In the genomic region with DNA sequence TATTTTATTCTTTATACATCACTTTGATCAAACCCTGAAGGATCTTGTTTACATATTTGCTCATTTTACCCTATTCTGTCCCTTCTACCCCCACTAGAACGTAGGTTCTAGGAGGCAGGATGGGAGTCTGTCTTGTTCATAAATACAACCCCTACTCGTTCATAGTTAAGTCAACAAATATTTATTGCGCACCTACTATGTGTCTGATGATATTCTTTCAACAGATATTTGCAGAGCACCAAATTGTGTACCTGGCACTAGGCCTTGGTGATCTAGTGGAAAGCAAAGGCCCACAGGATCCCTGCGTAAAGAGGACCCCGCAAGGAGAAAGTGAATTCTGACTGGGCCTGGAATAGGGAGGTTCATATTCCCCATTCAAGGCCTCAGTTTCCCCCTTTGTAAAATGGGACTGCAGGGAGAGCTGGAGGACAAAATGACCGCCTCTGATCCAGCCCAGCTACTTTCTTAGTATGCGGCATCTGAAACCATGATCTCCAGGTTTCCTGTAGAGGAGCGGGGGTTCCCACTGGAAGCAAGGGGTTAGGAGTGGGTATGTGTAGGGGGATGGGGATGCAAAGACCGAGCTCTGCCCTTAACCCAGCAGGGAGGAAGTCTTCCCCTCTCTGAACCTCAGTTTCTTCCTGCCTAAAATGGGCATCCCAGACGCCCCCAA, we compare ENCODE assay signal across 8 cellular contexts. TPM values are rescaled to one million over a fixed set of nuclear protein-coding genes. Genes with fewer than 3 reads are reported as not detected.
DNase-seq lines count a peak whose midpoint lies in the region; ATAC-seq, FAIRE-seq and TF ChIP-seq lines count a peak whose summit lies in the region.

No MANE protein-coding gene starts in this region.

- in situ Hi-C loops in transverse colon (cut with MboI; ENCODE audit: low pct_ligation_motif_present in 1 of 4, low pct_unique_long_range_greater_than_20kb in 1 of 4, low sequenced_read_pairs in 3 of 4), result no loop called here

- TF ChIP-seq EP300 in transverse colon (IDR thresholded peaks at IDR 0.05; ENCODE audit: low read depth), result no peak

- peak overlapping the region; percentile 96 for H3K4me2 ChIP-seq in astrocyte (ENCODE audit: low read length)

- H3K27me3 Mint-ChIP-seq in activated CD4-positive, alpha-beta T cell treated with anti-CD3 and anti-CD28 coated beads, Interleukin-2, amount 10 ng/mL, durations not matched to agents 24 days and 14 days, result no peaks in the 10 kb centered on the region
- H3K27me3 Mint-ChIP-seq in astrocyte (ENCODE audit: low read depth, unreplicated experiment), result peaks cover 3% of the 10 kb centered on the region

- H3K79me2 ChIP-seq in astrocyte (ENCODE audit: insufficient read depth, low read length), result peaks cover 45% of the 10 kb centered on the region

- H3K4me1 ChIP-seq in astrocyte (ENCODE audit: insufficient read depth, low read length) (peaks cover 14% of the 10 kb centered on the region), right lobe of liver (peaks cover 0 to 29% (median 5%) of the 10 kb centered on the region in 4 donors), transverse colon (peaks cover 7 to 51% (median 39%) of the 10 kb centered on the region in 4 donors)

- TF ChIP-seq CTCF in astrocyte (IDR thresholded peaks at IDR 0.05; ENCODE audit: insufficient read depth, low read depth, low read length), result no peak
- no peak for TF ChIP-seq CTCF in right lobe of liver (IDR thresholded peaks at IDR 0.05)
- no peak for TF ChIP-seq CTCF in transverse colon (IDR thresholded peaks at IDR 0.05)

- peak overlapping the region; percentile 81 for H3K4me3 ChIP-seq in astrocyte (ENCODE audit: insufficient read depth, low read depth, low read length)
- peak overlapping the region; percentile 66 to 95 (median 86) for H3K4me3 ChIP-seq in right lobe of liver
- H3K4me3 ChIP-seq in transverse colon, result peak overlapping the region; percentile 59 to 83 (median 76)

- peak overlapping the region; percentile 94 for H3K27ac Mint-ChIP-seq in activated CD4-positive, alpha-beta T cell treated with anti-CD3 and anti-CD28 coated beads, Interleukin-2, amount 10 ng/mL, durations not matched to agents 24 days and 14 days
- peak overlapping the region; percentile 53 for H3K27ac Mint-ChIP-seq in astrocyte (ENCODE audit: unreplicated experiment)

- peaks cover 31% of the 10 kb centered on the region for H3K4me1 Mint-ChIP-seq in activated CD4-positive, alpha-beta T cell treated with anti-CD3 and anti-CD28 coated beads, Interleukin-2, amount 10 ng/mL, durations not matched to agents 24 days and 14 days
- peaks cover 4% of the 10 kb centered on the region for H3K4me1 Mint-ChIP-seq in astrocyte (ENCODE audit: low read depth, unreplicated experiment)

- H2AFZ ChIP-seq in astrocyte (ENCODE audit: low read depth, low read length), result peak overlapping the region; percentile 89

- no peaks in the 10 kb centered on the region for H3K9me3 Mint-ChIP-seq in activated CD4-positive, alpha-beta T cell treated with anti-CD3 and anti-CD28 coated beads, Interleukin-2, amount 10 ng/mL, durations not matched to agents 24 days and 14 days
- peaks cover 2% of the 10 kb centered on the region for H3K9me3 Mint-ChIP-seq in astrocyte (ENCODE audit: unreplicated experiment)

- TF ChIP-seq POLR2A in right lobe of liver (IDR thresholded peaks at IDR 0.05) (no peak), transverse colon (IDR thresholded peaks at IDR 0.05) (no peak)

- 56% methylated on average over 8 of the region's 10 CpGs for WGBS in right lobe of liver (ENCODE audit: insufficient coverage, low coverage, low lambda C conversion rate, missing lambda C conversion rate)
- 61 to 68% methylated on average over 3 to 10 of the region's 10 CpGs for WGBS in transverse colon (ENCODE audit: low coverage in 1 of 2), 2 donors

- H4K20me1 ChIP-seq in astrocyte (ENCODE audit: insufficient read depth, low read length), result peaks cover 27% of the 10 kb centered on the region

- H3K27me3 ChIP-seq in astrocyte (ENCODE audit: insufficient read depth, low read length), result no peaks in the 10 kb centered on the region
- H3K27me3 ChIP-seq in right lobe of liver, result no peaks in the 10 kb centered on the region
- no peaks in the 10 kb centered on the region for H3K27me3 ChIP-seq in transverse colon

- ATAC-seq in right lobe of liver (no peak), GM21786 (IDR thresholded peaks at IDR 0.05; ENCODE audit: unreplicated experiment) (no peak)

- H3K36me3 Mint-ChIP-seq in activated CD4-positive, alpha-beta T cell treated with anti-CD3 and anti-CD28 coated beads, Interleukin-2, amount 10 ng/mL, durations not matched to agents 24 days and 14 days (ENCODE audit: low read depth), result peaks cover 19% of the 10 kb centered on the region
- H3K36me3 Mint-ChIP-seq in astrocyte (ENCODE audit: low read depth, unreplicated experiment), result peaks cover 8% of the 10 kb centered on the region

- DNase-seq in activated CD4-positive, alpha-beta T cell treated with anti-CD3 and anti-CD28 coated beads, Interleukin-2, amount 10 ng/mL, durations not matched to agents 24 days and 14 days, result no peak
- no peak for DNase-seq in activated CD4-positive, alpha-beta T cell treated with anti-CD3 and anti-CD28 coated beads, Interleukin-2, amount 50 U/mL, for 1 hour
- DNase-seq in astrocyte (ENCODE audit: low read depth), result no peak
- no peak for DNase-seq in right lobe of liver
- no peak for DNase-seq in transverse colon
- no peak for DNase-seq in NAMALWA (ENCODE audit: low spot score)
- DNase-seq in medulla oblongata (ENCODE audit: extremely low spot score), result no peak

- H3K9ac ChIP-seq in astrocyte (ENCODE audit: low read length), result peak overlapping the region; percentile 94

- H3K27ac ChIP-seq in astrocyte (ENCODE audit: low read depth, low read length), result peak overlapping the region; percentile 6
- H3K27ac ChIP-seq in right lobe of liver, result peak overlapping the region in 1 of 3 donors; percentile 54
- peak overlapping the region; percentile 76 to 88 (median 85) for H3K27ac ChIP-seq in transverse colon

- no peaks in the 10 kb centered on the region for H3K36me3 ChIP-seq in astrocyte (ENCODE audit: insufficient read depth, low read length)
- no peaks in the 10 kb centered on the region for H3K36me3 ChIP-seq in right lobe of liver
- peaks cover 0 to 3% (median 0%) of the 10 kb centered on the region in 4 donors for H3K36me3 ChIP-seq in transverse colon

- H3K4me3 Mint-ChIP-seq in activated CD4-positive, alpha-beta T cell treated with anti-CD3 and anti-CD28 coated beads, Interleukin-2, amount 10 ng/mL, durations not matched to agents 24 days and 14 days, result peak overlapping the region; percentile 100
- H3K4me3 Mint-ChIP-seq in astrocyte (ENCODE audit: unreplicated experiment), result peak overlapping the region; percentile 66

- intact Hi-C loops in activated CD4-positive, alpha-beta T cell treated with anti-CD3 and anti-CD28 coated beads, Interleukin-2, amount 10 ng/mL, durations not matched to agents 24 days and 14 days (cut with micrococcal nuclease), result loop anchor here (1.0 to 5.0 kb wide), 6 partner anchors 13 to 1311 kb away; a partner anchor contains a TSS
- intact Hi-C loops in right lobe of liver (cut with DNase I), result no loop called here
- intact Hi-C loops in transverse colon (cut with DNase I; ENCODE audit: low total_unique reads), result loop anchor here (5.0 kb wide), 1 partner anchor 36 kb away; no protein-coding TSS in a partner anchor

- H3K9me3 ChIP-seq in astrocyte (ENCODE audit: insufficient read depth, low read depth, low read length) (no peaks in the 10 kb centered on the region), right lobe of liver (no peaks in the 10 kb centered on the region), transverse colon (no peaks in the 10 kb centered on the region)

- FAIRE-seq in astrocyte (lab: Jason Lieb, UNC), result no peak

RNA-seq across cellular contexts. Expression of a gene that starts 0.5 kb away (rescaled TPM):
- 51.5 and 54.3 TPM in 2 replicates for total RNA-seq in activated CD4-positive, alpha-beta T cell treated with anti-CD3 and anti-CD28 coated beads, Interleukin-2, amount 10 ng/mL, durations not matched to agents 24 days and 14 days
- 44.8 and 46.0 TPM in 2 replicates for total RNA-seq in astrocyte
- total RNA-seq in right lobe of liver, result 10 to 100 TPM; 10.9 to 27.5 (median 14.0) TPM
- total RNA-seq in transverse colon, result 10 to 100 TPM in 3 of 4 donors, 1 to 10 TPM in 1; 3.0 to 21.1 (median 15.9) TPM

RNA-seq across cellular contexts. Expression of a gene that starts 2.2 kb away (rescaled TPM):
- total RNA-seq in activated CD4-positive, alpha-beta T cell treated with anti-CD3 and anti-CD28 coated beads, Interleukin-2, amount 10 ng/mL, durations not matched to agents 24 days and 14 days, result 4.7 and 5.3 TPM in 2 replicates
- total RNA-seq in astrocyte, result 3.0 and 3.1 TPM in 2 replicates
- total RNA-seq in right lobe of liver, result under 1 TPM in 5 of 6 experiments, not detected in 1; 0.16 to 0.47 (median 0.35) TPM
- total RNA-seq in transverse colon, result 1 to 10 TPM in 3 of 4 donors, under 1 TPM in 1; 0.75 to 5.8 (median 3.5) TPM

RNA-seq across cellular contexts. Expression of a gene that starts 14.5 kb away (rescaled TPM):
- 20.3 and 21.8 TPM in 2 replicates for total RNA-seq in activated CD4-positive, alpha-beta T cell treated with anti-CD3 and anti-CD28 coated beads, Interleukin-2, amount 10 ng/mL, durations not matched to agents 24 days and 14 days
- 29.1 and 29.2 TPM in 2 replicates for total RNA-seq in astrocyte
- total RNA-seq in right lobe of liver, result 10 to 100 TPM; 10.1 to 14.3 (median 11.0) TPM
- total RNA-seq in transverse colon, result 10 to 100 TPM; 31.1 to 92.5 (median 45.2) TPM

RNA-seq across cellular contexts. Expression of a gene that starts 39.7 kb away (rescaled TPM):
- total RNA-seq in activated CD4-positive, alpha-beta T cell treated with anti-CD3 and anti-CD28 coated beads, Interleukin-2, amount 10 ng/mL, durations not matched to agents 24 days and 14 days, result 107 and 111 TPM in 2 replicates
- total RNA-seq in astrocyte (45.5 and 45.9 TPM in 2 replicates), right lobe of liver (10 to 100 TPM; 30.5 to 66.8 (median 44.8) TPM), transverse colon (100 to 1,000 TPM in 2 of 4 donors, 10 to 100 TPM in 2; 82.6 to 382 (median 100) TPM)

Comparison
In these comparisons a context has a peak if more than half of its experiments do, and no peak if none do; other contexts are left out.
1. intact Hi-C loops: an anchor here in activated CD4-positive, alpha-beta T cell treated with anti-CD3 and anti-CD28 coated beads, Interleukin-2, amount 10 ng/mL, durations not matched to agents 24 days and 14 days (1.0 to 5.0 kb wide) and transverse colon (5.0 kb wide); none called in right lobe of liver.